Comparison of ENCODE assay signal across 19 cellular contexts in genomic region chr5:9173281-9174048, GRCh38.
DNase-seq lines count a peak whose midpoint lies in the region; FAIRE-seq and TF ChIP-seq lines count a peak whose summit lies in the region.
"Had no signal": no experiment of that assay in that cellular context is flagged by ENCODE, and none has a peak within 500 bp of the region (broad histone marks: within the 10 kb centered on the region; RNA-seq: fewer than 3 reads in every experiment).

No MANE protein-coding gene starts in this region.

- H3K27ac ChIP-seq in astrocyte (ENCODE audit: low read depth, low read length) = peak overlapping the region; percentile 42
- H3K27ac ChIP-seq in effector memory CD4-positive, alpha-beta T cell (ENCODE audit: insufficient read depth, low read length, poor library complexity, severe bottlenecking) = no peak overlapping the region
- H3K27ac ChIP-seq: dorsolateral prefrontal cortex, lower lobe of right lung had no signal

- no peaks in the 10 kb centered on the region for H3K79me2 ChIP-seq in astrocyte (ENCODE audit: insufficient read depth, low read length)

- no peaks in the 10 kb centered on the region for H3K27me3 ChIP-seq in astrocyte (ENCODE audit: insufficient read depth, low read length)
- no peaks in the 10 kb centered on the region for H3K27me3 ChIP-seq in effector memory CD4-positive, alpha-beta T cell (replicated peaks; ENCODE audit: control insufficient read depth, insufficient read depth, low read length, poor library complexity, severe bottlenecking)
- H3K27me3 ChIP-seq: dorsolateral prefrontal cortex, gastrocnemius medialis, MG63 had no signal

- H3K9me3 Mint-ChIP-seq in HFFc6 (peaks cover 16% of the 10 kb centered on the region), astrocyte (ENCODE audit: unreplicated experiment) (peaks cover 12% of the 10 kb centered on the region)

- H3K9me3 ChIP-seq in astrocyte (ENCODE audit: insufficient read depth, low read depth, low read length) = no peaks in the 10 kb centered on the region
- no peaks in the 10 kb centered on the region for H3K9me3 ChIP-seq in effector memory CD4-positive, alpha-beta T cell (ENCODE audit: control insufficient read depth, low read length)
- H3K9me3 ChIP-seq: gastrocnemius medialis, lower lobe of right lung, MG63 had no signal

- H2AFZ ChIP-seq in astrocyte (ENCODE audit: low read depth, low read length) = no peak overlapping the region

- peaks cover 9% of the 10 kb centered on the region for H3K4me1 ChIP-seq in astrocyte (ENCODE audit: insufficient read depth, low read length)
- H3K4me1 ChIP-seq in effector memory CD4-positive, alpha-beta T cell (ENCODE audit: control insufficient read depth, insufficient read depth, low read length, poor library complexity, severe bottlenecking) = no peaks in the 10 kb centered on the region
- H3K4me1 ChIP-seq: gastrocnemius medialis, lower lobe of right lung had no signal

- H3K4me3 ChIP-seq in astrocyte (ENCODE audit: insufficient read depth, low read depth, low read length) = no peak overlapping the region
- no peak overlapping the region for H3K4me3 ChIP-seq in effector memory CD4-positive, alpha-beta T cell (ENCODE audit: insufficient read depth, low read depth, low read length, poor library complexity, severe bottlenecking)
- H3K4me3 ChIP-seq: dorsolateral prefrontal cortex, gastrocnemius medialis, lower lobe of right lung, MG63 had no signal

- no peak for TF ChIP-seq CTCF in HFFc6 (IDR thresholded peaks at IDR 0.05)
- TF ChIP-seq CTCF in astrocyte (IDR thresholded peaks at IDR 0.05; ENCODE audit: insufficient read depth, low read depth, low read length) = no peak

- H3K9ac ChIP-seq in astrocyte (ENCODE audit: low read length) = no peak overlapping the region

- no peaks in the 10 kb centered on the region for H4K20me1 ChIP-seq in astrocyte (ENCODE audit: insufficient read depth, low read length)

- no peaks in the 10 kb centered on the region for H3K36me3 ChIP-seq in astrocyte (ENCODE audit: insufficient read depth, low read length)
- H3K36me3 ChIP-seq in effector memory CD4-positive, alpha-beta T cell (ENCODE audit: control insufficient read depth, insufficient read depth, low read length) = no peaks in the 10 kb centered on the region
- H3K36me3 ChIP-seq: gastrocnemius medialis, lower lobe of right lung had no signal

- peak overlapping the region; percentile 61; the same call in 1 of the 2 replicates for H3K4me3 Mint-ChIP-seq in HFFc6
- H3K4me3 Mint-ChIP-seq in astrocyte (ENCODE audit: unreplicated experiment) = no peak overlapping the region
- H3K4me3 Mint-ChIP-seq: activated CD8-positive, alpha-beta T cell treated with anti-CD3 and anti-CD28 coated beads for 36 hours; CD4-positive, CD25-positive, alpha-beta regulatory T cell; nephron had no signal

- DNase-seq in HFFc6 = peak; percentile 77
- peak; percentile 29 for DNase-seq in astrocyte (ENCODE audit: low read depth)
- DNase-seq in fibroblast of the conjunctiva (ENCODE audit: low read depth) = peak; percentile 81
- peak; percentile 70 for DNase-seq in stromal cell of bone marrow (ENCODE audit: low read depth)
- no peak for DNase-seq in effector memory CD4-positive, alpha-beta T cell
- no peak for DNase-seq in AG08396 (ENCODE audit: low spot score)
- DNase-seq in stimulated activated CD4-positive, alpha-beta T cell treated with anti-CD3 and anti-CD28 coated beads, Interleukin-1b, Interleukin-23, amount 100 ng/mL, for 48 hours = no peak
- DNase-seq: activated CD8-positive, alpha-beta T cell treated with anti-CD3 and anti-CD28 coated beads for 36 hours; amygdala; CD4-positive, CD25-positive, alpha-beta regulatory T cell; DMS79 treated with DMSO at 0.1 percent for 48 hours; dorsolateral prefrontal cortex; gastrocnemius medialis; lower lobe of right lung; MG63; NCI-H2029; NCI-H748 treated with DMSO at 0.1 percent for 48 hours; substantia nigra had no signal

- peak; percentile 78 for FAIRE-seq in astrocyte (lab: Jason Lieb, UNC)

- peaks cover 81% of the 10 kb centered on the region for H3K4me1 Mint-ChIP-seq in HFFc6 (ENCODE audit: low read depth)
- H3K4me1 Mint-ChIP-seq in astrocyte (ENCODE audit: low read depth, unreplicated experiment) = peaks cover 13% of the 10 kb centered on the region
- H3K4me1 Mint-ChIP-seq: CD4-positive, CD25-positive, alpha-beta regulatory T cell; nephron had no signal

- H3K27me3 Mint-ChIP-seq in HFFc6 (ENCODE audit: insufficient read depth) (no peaks in the 10 kb centered on the region; the same call in none of the 2 replicates), astrocyte (ENCODE audit: low read depth, unreplicated experiment) (no peaks in the 10 kb centered on the region)
- H3K27me3 Mint-ChIP-seq: activated CD8-positive, alpha-beta T cell treated with anti-CD3 and anti-CD28 coated beads for 36 hours; CD4-positive, CD25-positive, alpha-beta regulatory T cell had no signal

- H3K4me2 ChIP-seq in astrocyte (ENCODE audit: low read length) = peak overlapping the region; percentile 4

- H3K27ac Mint-ChIP-seq in HFFc6 (peak overlapping the region; percentile 92), astrocyte (ENCODE audit: unreplicated experiment) (no peak overlapping the region)
- H3K27ac Mint-ChIP-seq: activated CD8-positive, alpha-beta T cell treated with anti-CD3 and anti-CD28 coated beads for 36 hours; CD4-positive, CD25-positive, alpha-beta regulatory T cell; nephron had no signal

- peaks cover 57% of the 10 kb centered on the region for H3K36me3 Mint-ChIP-seq in HFFc6 (ENCODE audit: low read depth)
- H3K36me3 Mint-ChIP-seq in astrocyte (ENCODE audit: low read depth, unreplicated experiment) = peaks cover 4% of the 10 kb centered on the region
- H3K36me3 Mint-ChIP-seq: CD4-positive, CD25-positive, alpha-beta regulatory T cell had no signal

Comparison
In these comparisons a context has a peak if more than half of its experiments do, and no peak if none do; other contexts are left out.
1. DNase-seq: peak in HFFc6 (single experiment), astrocyte (single experiment), fibroblast of the conjunctiva (single experiment) and stromal cell of bone marrow (single experiment); none in effector memory CD4-positive, alpha-beta T cell (0 of 3), AG08396 (single experiment) and stimulated activated CD4-positive, alpha-beta T cell treated with anti-CD3 and anti-CD28 coated beads, Interleukin-1b, Interleukin-23, amount 100 ng/mL, for 48 hours (single experiment).